Comparison of ENCODE assay signal across 26 cellular contexts in the genomic region with DNA sequence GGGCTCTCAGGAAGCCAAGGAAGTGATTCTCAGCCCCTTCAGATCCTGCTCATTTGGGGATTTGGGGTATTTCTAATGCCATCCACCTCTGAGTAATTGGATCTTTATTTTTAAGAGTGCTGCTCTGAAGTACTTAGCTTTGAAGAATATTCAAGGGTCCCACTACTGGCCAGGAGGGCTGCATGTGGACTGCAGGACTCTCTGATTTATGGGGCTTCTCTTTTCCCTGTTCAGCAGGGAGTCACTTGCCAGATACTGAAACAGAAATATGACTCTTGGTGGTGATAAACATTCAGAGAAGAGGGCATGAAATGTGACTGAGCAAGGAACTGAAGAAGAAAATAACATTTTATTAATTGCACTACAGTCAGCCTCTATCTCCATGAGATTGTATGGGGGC.
"Had no signal": no experiment of that assay in that cellular context is flagged by ENCODE, and none has a peak within 500 bp of the region (broad histone marks: within the 10 kb centered on the region; RNA-seq: fewer than 3 reads in every experiment).

No MANE protein-coding gene starts in this region.

- ATAC-seq: gastrocnemius medialis; heart right ventricle; lower lobe of right lung; stimulated activated naive B cell treated with anti-CD40 and anti-IgM and Interleukin-4, amounts not matched to agents 10 μg/mL and 1 μg/mL and 100 μg/mL, for 72 hours; stimulated activated naive CD8-positive, alpha-beta T cell treated with anti-CD3 and anti-CD28 coated beads, Interleukin-15, amount 100 ng/mL, for 72 hours had no signal

- H3K36me3 ChIP-seq: esophagus muscularis mucosa, gastrocnemius medialis, heart right ventricle, left ventricle myocardium inferior, lower lobe of right lung, ovary, right atrium auricular region, sigmoid colon, transverse colon had no signal

- H3K4me3 Mint-ChIP-seq: immature natural killer cell; memory B cell; naive B cell; neural crest cell; stimulated activated naive B cell treated with anti-CD40 and anti-IgM and Interleukin-4, amounts not matched to agents 10 μg/mL and 1 μg/mL and 100 μg/mL, for 72 hours; stimulated activated naive CD8-positive, alpha-beta T cell treated with anti-CD3 and anti-CD28 coated beads, Interleukin-15, amount 100 ng/mL, for 72 hours had no signal

- DNase-seq: cortex of kidney; dorsolateral prefrontal cortex; effector CD8-positive, alpha-beta T cell; gastrocnemius medialis; heart right ventricle; immature natural killer cell; left ventricle myocardium inferior; lower lobe of right lung; midbrain; naive B cell; ovary; sigmoid colon; stimulated activated CD4-positive, alpha-beta T cell treated with anti-CD3 and anti-CD28 coated beads, Interleukin-2, amount 100 ng/mL, for 24 hours; stimulated activated CD4-positive, alpha-beta T cell treated with anti-CD3 and anti-CD28 coated beads, Interleukin-4, amount 100 ng/mL, for 4 hours; stimulated activated naive B cell treated with anti-CD40 and anti-IgM and Interleukin-4, amounts not matched to agents 10 μg/mL and 1 μg/mL and 100 μg/mL, for 72 hours; stimulated activated naive CD8-positive, alpha-beta T cell treated with anti-CD3 and anti-CD28 coated beads, Interleukin-15, amount 100 ng/mL, for 72 hours; testis; transverse colon had no signal

- H3K27me3 ChIP-seq: esophagus muscularis mucosa, gastrocnemius medialis, ovary, right atrium auricular region, sigmoid colon, testis, transverse colon had no signal

- H3K9me3 ChIP-seq: esophagus muscularis mucosa, gastrocnemius medialis, heart right ventricle, left ventricle myocardium inferior, lower lobe of right lung, ovary, right atrium auricular region, sigmoid colon, testis, transverse colon had no signal

- H3K4me3 ChIP-seq: dorsolateral prefrontal cortex, esophagus muscularis mucosa, gastrocnemius medialis, heart right ventricle, left ventricle myocardium inferior, lower lobe of right lung, ovary, right atrium auricular region, sigmoid colon, skin epidermis, testis, transverse colon had no signal

- H3K4me1 Mint-ChIP-seq: immature natural killer cell; naive B cell; neural crest cell; stimulated activated naive B cell treated with anti-CD40 and anti-IgM and Interleukin-4, amounts not matched to agents 10 μg/mL and 1 μg/mL and 100 μg/mL, for 72 hours; stimulated activated naive CD8-positive, alpha-beta T cell treated with anti-CD3 and anti-CD28 coated beads, Interleukin-15, amount 100 ng/mL, for 72 hours had no signal

- H3K27me3 Mint-ChIP-seq: memory B cell had no signal

- H3K27ac ChIP-seq: dorsolateral prefrontal cortex, epithelial cell of prostate, esophagus muscularis mucosa, gastrocnemius medialis, heart right ventricle, left ventricle myocardium inferior, lower lobe of right lung, ovary, right atrium auricular region, sigmoid colon, skin epidermis, testis, transverse colon had no signal

- H3K4me1 ChIP-seq: esophagus muscularis mucosa, gastrocnemius medialis, heart right ventricle, left ventricle myocardium inferior, lower lobe of right lung, right atrium auricular region, sigmoid colon, testis, transverse colon had no signal

- FAIRE-seq: endometrium, keratinocyte had no signal

- H3K36me3 Mint-ChIP-seq: immature natural killer cell; memory B cell; naive B cell; stimulated activated naive B cell treated with anti-CD40 and anti-IgM and Interleukin-4, amounts not matched to agents 10 μg/mL and 1 μg/mL and 100 μg/mL, for 72 hours had no signal

- H3K9me3 Mint-ChIP-seq: memory B cell; neural crest cell; stimulated activated naive B cell treated with anti-CD40 and anti-IgM and Interleukin-4, amounts not matched to agents 10 μg/mL and 1 μg/mL and 100 μg/mL, for 72 hours; stimulated activated naive CD8-positive, alpha-beta T cell treated with anti-CD3 and anti-CD28 coated beads, Interleukin-15, amount 100 ng/mL, for 72 hours had no signal

- H3K27ac Mint-ChIP-seq: immature natural killer cell; memory B cell; naive B cell; stimulated activated naive B cell treated with anti-CD40 and anti-IgM and Interleukin-4, amounts not matched to agents 10 μg/mL and 1 μg/mL and 100 μg/mL, for 72 hours; stimulated activated naive CD8-positive, alpha-beta T cell treated with anti-CD3 and anti-CD28 coated beads, Interleukin-15, amount 100 ng/mL, for 72 hours had no signal
